In genomic region chr22:20116951-20117645, GRCh38 we compare ENCODE assay signal across 1 cellular context.
TF ChIP-seq lines count a peak whose summit lies in the region.

A gene with protein sequence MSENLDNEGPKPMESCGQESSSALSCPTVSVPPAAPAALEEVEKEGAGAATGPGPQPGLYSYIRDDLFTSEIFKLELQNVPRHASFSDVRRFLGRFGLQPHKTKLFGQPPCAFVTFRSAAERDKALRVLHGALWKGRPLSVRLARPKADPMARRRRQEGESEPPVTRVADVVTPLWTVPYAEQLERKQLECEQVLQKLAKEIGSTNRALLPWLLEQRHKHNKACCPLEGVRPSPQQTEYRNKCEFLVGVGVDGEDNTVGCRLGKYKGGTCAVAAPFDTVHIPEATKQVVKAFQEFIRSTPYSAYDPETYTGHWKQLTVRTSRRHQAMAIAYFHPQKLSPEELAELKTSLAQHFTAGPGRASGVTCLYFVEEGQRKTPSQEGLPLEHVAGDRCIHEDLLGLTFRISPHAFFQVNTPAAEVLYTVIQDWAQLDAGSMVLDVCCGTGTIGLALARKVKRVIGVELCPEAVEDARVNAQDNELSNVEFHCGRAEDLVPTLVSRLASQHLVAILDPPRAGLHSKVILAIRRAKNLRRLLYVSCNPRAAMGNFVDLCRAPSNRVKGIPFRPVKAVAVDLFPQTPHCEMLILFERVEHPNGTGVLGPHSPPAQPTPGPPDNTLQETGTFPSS (minus strand): TSS chr22:20117226. CDS start chr22:20116906, 320 bp downstream.

TF ChIP-seq in IMR-90, 13 proteins besides CTCF, POLR2A, EP300 and RAD21 (continued from another document):
- TF ChIP-seq ELK1 (IDR thresholded peaks at IDR 0.05; ENCODE audit: borderline replicate concordance, low read depth, low read length), result no peak
- TF ChIP-seq CEBPB (IDR thresholded peaks at IDR 0.05; ENCODE audit: low read depth, low read length), result no peak
- no peak for TF ChIP-seq RFX5 (IDR thresholded peaks at IDR 0.05; ENCODE audit: low read depth, low read length)
- no peak for TF ChIP-seq SMC3 (IDR thresholded peaks at IDR 0.05; ENCODE audit: low read depth, low read length)
